In the genomic region with DNA sequence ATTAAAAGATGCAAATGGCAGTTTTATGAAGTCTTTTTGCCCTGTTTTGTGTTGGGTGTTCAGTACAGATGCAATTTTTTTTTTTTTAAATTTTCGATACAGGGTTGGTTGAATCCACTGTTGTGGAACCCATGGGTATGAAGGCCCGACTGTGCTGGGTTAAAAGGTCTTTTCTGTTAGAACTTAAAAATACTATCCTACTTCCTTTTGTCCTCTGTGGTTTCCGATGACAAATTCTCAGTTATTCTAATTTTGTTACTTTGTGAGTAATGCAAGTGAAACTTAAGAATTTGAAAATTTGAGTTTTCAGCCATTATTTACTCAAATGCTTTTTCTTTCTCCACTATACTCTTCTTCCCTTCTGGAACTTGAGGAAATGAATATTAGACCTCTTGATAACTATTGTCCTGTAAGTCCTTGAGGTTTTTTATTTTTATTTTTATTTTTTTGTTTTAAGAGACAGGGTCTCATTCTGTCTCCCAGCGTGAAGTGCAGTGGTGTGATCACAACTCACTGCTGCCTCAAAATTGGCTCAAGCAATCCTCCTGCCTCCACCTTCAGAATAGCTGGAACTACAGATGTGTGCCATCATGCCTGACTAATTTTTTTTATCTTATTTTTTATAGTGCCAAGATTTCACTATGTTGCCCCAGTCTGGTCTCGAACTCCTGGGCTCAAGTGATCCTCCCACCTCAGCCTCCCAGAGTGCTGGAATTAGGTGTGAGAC, we compare ENCODE assay signal across 8 cellular contexts.
DNase-seq lines count a peak whose midpoint lies in the region; ATAC-seq and TF ChIP-seq lines count a peak whose summit lies in the region.

No MANE protein-coding gene starts in this region.

- POLR2A ChIA-PET in CD8-positive, alpha-beta memory T cell (lab: Charles Lee), result interaction anchor here (0.6 kb wide), 2 partner anchors 29 to 115 kb away, joined by 3 read pairs; no protein-coding TSS in a partner anchor

- intact Hi-C loops in posterior cingulate gyrus (cut with DNase I) (no loop called here), ovary (cut with DNase I) (no loop called here)

- no peak overlapping the region for H3K27ac ChIP-seq in CD8-positive, alpha-beta memory T cell (ENCODE audit: low read depth, low read length)
- H3K27ac ChIP-seq in ovary, result no peak overlapping the region

- no peak overlapping the region for H3K4me3 ChIP-seq in CD8-positive, alpha-beta memory T cell (ENCODE audit: low read length)
- H3K4me3 ChIP-seq in BE2C (ENCODE audit: low read depth, low read length) (no peak overlapping the region), ovary (no peak overlapping the region)

- no peak for DNase-seq in CD8-positive, alpha-beta memory T cell
- DNase-seq in posterior cingulate gyrus (no peak), BE2C (no peak), NCI-H1436 (lab: John Stamatoyannopoulos, UW) (no peak), ovary (no peak)

- no peak for TF ChIP-seq POLR2A in ovary (IDR thresholded peaks at IDR 0.05)

- peak overlapping the region; percentile 8 to 95 (median 75) for H3K27ac Mint-ChIP-seq in CD8-positive, alpha-beta memory T cell
- H3K27ac Mint-ChIP-seq in activated T-helper 17 cell treated with anti-CD3 and anti-CD28 coated beads, Interleukin-2, amount 50 U/mL, for 72 hours, result peak overlapping the region; percentile 87

- TF ChIP-seq EP300 in ovary (IDR thresholded peaks at IDR 0.05), result no peak

- no peaks in the 10 kb centered on the region for H3K27me3 Mint-ChIP-seq in CD8-positive, alpha-beta memory T cell
- no peaks in the 10 kb centered on the region for H3K27me3 Mint-ChIP-seq in activated T-helper 17 cell treated with anti-CD3 and anti-CD28 coated beads, Interleukin-2, amount 50 U/mL, for 72 hours

- H3K9me3 ChIP-seq in CD8-positive, alpha-beta memory T cell (ENCODE audit: low read length), result no peaks in the 10 kb centered on the region
- H3K9me3 ChIP-seq in BE2C (no peaks in the 10 kb centered on the region), ovary (no peaks in the 10 kb centered on the region)

- ATAC-seq in GM19372 (IDR thresholded peaks at IDR 0.05; ENCODE audit: low read depth, unreplicated experiment), result peak; percentile 72
- peak; percentile 87 for ATAC-seq in HG03175 (IDR thresholded peaks at IDR 0.05; ENCODE audit: unreplicated experiment)
- peak; percentile 94 for ATAC-seq in activated T-helper 17 cell treated with anti-CD3 and anti-CD28 coated beads, Interleukin-2, amount 50 U/mL, for 72 hours (replicated peaks)

- H3K4me1 ChIP-seq in CD8-positive, alpha-beta memory T cell (ENCODE audit: insufficient read depth, low read length), result peaks cover 12% of the 10 kb centered on the region
- H3K4me1 ChIP-seq in BE2C, result peaks cover 10% of the 10 kb centered on the region
- H3K4me1 ChIP-seq in ovary (ENCODE audit: insufficient read depth), result no peaks in the 10 kb centered on the region

- TF ChIP-seq CTCF in BE2C (IDR thresholded peaks at IDR 0.05; ENCODE audit: low read depth, low read length) (no peak), ovary (IDR thresholded peaks at IDR 0.05) (no peak)

- peaks cover 37 to 57% (median 38%) of the 10 kb centered on the region in 3 donors for H3K4me1 Mint-ChIP-seq in CD8-positive, alpha-beta memory T cell
- peaks cover 13% of the 10 kb centered on the region for H3K4me1 Mint-ChIP-seq in activated T-helper 17 cell treated with anti-CD3 and anti-CD28 coated beads, Interleukin-2, amount 50 U/mL, for 72 hours

- peaks cover 16 to 41% (median 17%) of the 10 kb centered on the region in 3 donors for H3K36me3 Mint-ChIP-seq in CD8-positive, alpha-beta memory T cell
- H3K36me3 Mint-ChIP-seq in activated T-helper 17 cell treated with anti-CD3 and anti-CD28 coated beads, Interleukin-2, amount 50 U/mL, for 72 hours (ENCODE audit: low read depth), result peaks cover 39% of the 10 kb centered on the region

- H3K36me3 ChIP-seq in CD8-positive, alpha-beta memory T cell (ENCODE audit: insufficient read depth, low read length), result no peaks in the 10 kb centered on the region
- peaks cover 4% of the 10 kb centered on the region; the same call in 1 of the 2 replicates for H3K36me3 ChIP-seq in BE2C
- H3K36me3 ChIP-seq in ovary, result no peaks in the 10 kb centered on the region

- peak overlapping the region in 5 of 7 donors; percentile 54 to 86 (median 77) for H3K4me3 Mint-ChIP-seq in CD8-positive, alpha-beta memory T cell
- H3K4me3 Mint-ChIP-seq in activated T-helper 17 cell treated with anti-CD3 and anti-CD28 coated beads, Interleukin-2, amount 50 U/mL, for 72 hours, result peak overlapping the region; percentile 77

- CTCF ChIA-PET in CD8-positive, alpha-beta memory T cell (lab: Charles Lee), result no interaction called here

- no peaks in the 10 kb centered on the region for H3K27me3 ChIP-seq in CD8-positive, alpha-beta memory T cell (ENCODE audit: insufficient read depth, low read length, poor library complexity, severe bottlenecking)
- no peaks in the 10 kb centered on the region for H3K27me3 ChIP-seq in BE2C
- no peaks in the 10 kb centered on the region for H3K27me3 ChIP-seq in ovary

- WGBS in ovary, 3 donors, result 93 to 94% (median 93%) methylated on average over 5 of the region's 5 CpGs

- H3K9me3 Mint-ChIP-seq in CD8-positive, alpha-beta memory T cell, result peaks cover 0 to 3% (median 0%) of the 10 kb centered on the region in 5 donors
- H3K9me3 Mint-ChIP-seq in activated T-helper 17 cell treated with anti-CD3 and anti-CD28 coated beads, Interleukin-2, amount 50 U/mL, for 72 hours, result no peaks in the 10 kb centered on the region
